Comparison of ENCODE assay signal across 33 cellular contexts in genomic region chr1:202224453-202224852, GRCh38. TPM values are rescaled to one million over a fixed set of nuclear protein-coding genes. Genes with fewer than 3 reads are reported as not detected.
"Had no signal": no experiment of that assay in that cellular context is flagged by ENCODE, and none has a peak within 500 bp of the region (broad histone marks: within the 10 kb centered on the region; RNA-seq: fewer than 3 reads in every experiment).

No MANE protein-coding gene starts in this region.

- H3K27ac ChIP-seq: esophagus muscularis mucosa, foreskin keratinocyte, gastroesophageal sphincter, heart left ventricle, right atrium auricular region, suprapubic skin, thyroid gland, upper lobe of left lung had no signal

- H3K4me3 ChIP-seq: esophagus muscularis mucosa, gastroesophageal sphincter, heart left ventricle, hepatocyte, mucosa of descending colon, prostate gland, right atrium auricular region, smooth muscle cell, suprapubic skin, thyroid gland, upper lobe of left lung had no signal

- H3K27me3 ChIP-seq: hepatocyte, right atrium auricular region, thyroid gland, upper lobe of left lung had no signal

- H3K4me3 Mint-ChIP-seq: dendritic cell treated with granulocyte-macrophage colony-stimulating factor and Interleukin-4, amounts not matched to agents 40 ng/mL and 50 ng/mL, for 4 days; endodermal cell; mesothelial cell of epicardium; naive B cell; nephron; stimulated activated naive CD8-positive, alpha-beta T cell treated with anti-CD3 and anti-CD28 coated beads, Interleukin-15, amount 100 ng/mL, for 72 hours had no signal

- H3K36me3 ChIP-seq: esophagus muscularis mucosa, gastroesophageal sphincter, heart left ventricle, prostate gland, right atrium auricular region, suprapubic skin, thyroid gland, upper lobe of left lung had no signal

- ATAC-seq: foreskin keratinocyte; gastroesophageal sphincter; heart left ventricle; left lobe of liver; mucosa of descending colon; sciatic nerve; stimulated activated naive CD8-positive, alpha-beta T cell treated with anti-CD3 and anti-CD28 coated beads, Interleukin-15, amount 100 ng/mL, for 72 hours had no signal

- H3K36me3 Mint-ChIP-seq: mesothelial cell of epicardium, naive B cell had no signal

- H3K27ac Mint-ChIP-seq: dendritic cell treated with granulocyte-macrophage colony-stimulating factor and Interleukin-4, amounts not matched to agents 40 ng/mL and 50 ng/mL, for 4 days; endodermal cell; mesothelial cell of epicardium; stimulated activated naive CD8-positive, alpha-beta T cell treated with anti-CD3 and anti-CD28 coated beads, Interleukin-15, amount 100 ng/mL, for 72 hours had no signal

- H3K9me3 ChIP-seq: esophagus muscularis mucosa, gastroesophageal sphincter, heart left ventricle, mucosa of descending colon, prostate gland, right atrium auricular region, suprapubic skin, thyroid gland, upper lobe of left lung had no signal

- DNase-seq: effector CD8-positive, alpha-beta T cell; endodermal cell; foreskin keratinocyte; heart left ventricle; kidney; mesenchymal stem cell; mucosa of descending colon; naive B cell; nucleus accumbens; stimulated activated CD4-positive, alpha-beta T cell treated with anti-CD3 and anti-CD28 coated beads, Interleukin-12 subunit alpha, Interleukin-12 subunit beta, amount 100 ng/mL, for 4 hours; stimulated activated CD4-positive, alpha-beta T cell treated with anti-CD3 and anti-CD28 coated beads, Interleukin-1b, Interleukin-23, amount 100 ng/mL, for 48 hours; stimulated activated CD4-positive, alpha-beta T cell treated with anti-CD3 and anti-CD28 coated beads, Interleukin-4, amount 100 ng/mL, for 1 hour; stimulated activated CD8-positive, alpha-beta memory T cell treated with anti-CD3 and anti-CD28 coated beads, Interleukin-4, amount 100 ng/mL, for 48 hours; stimulated activated naive CD4-positive, alpha-beta T cell; stimulated activated naive CD8-positive, alpha-beta T cell treated with anti-CD3 and anti-CD28 coated beads, Interleukin-15, amount 100 ng/mL, for 72 hours; thyroid gland; upper lobe of left lung had no signal

- H3K4me2 ChIP-seq: hepatocyte had no signal

- H3K4me1 Mint-ChIP-seq: nephron had no signal

- H3K9me3 Mint-ChIP-seq: dendritic cell treated with granulocyte-macrophage colony-stimulating factor and Interleukin-4, amounts not matched to agents 40 ng/mL and 50 ng/mL, for 4 days; endodermal cell; mesothelial cell of epicardium; naive B cell; nephron; stimulated activated naive CD8-positive, alpha-beta T cell treated with anti-CD3 and anti-CD28 coated beads, Interleukin-15, amount 100 ng/mL, for 72 hours had no signal

- H3K4me1 ChIP-seq: gastroesophageal sphincter, prostate gland, thyroid gland, upper lobe of left lung had no signal

RNA-seq across cellular contexts. Expression of gene LGR6, which starts 30.9 kb away (rescaled TPM):
- total RNA-seq: endothelial cell of umbilical vein, epithelial cell of proximal tubule, fibroblast of lung, lung microvascular endothelial cell had no signal
